In genomic region chr18:3384664-3385189, GRCh38 we compare ENCODE assay signal across 1 cellular context.
TF ChIP-seq lines count a peak whose summit lies in the region.

No MANE protein-coding gene starts in this region.

TF ChIP-seq in K562, 482 proteins besides CTCF, POLR2A, EP300 and RAD21 (continued from another document):
- TF ChIP-seq ZNF23 (CRISPR knock-in tag; IDR thresholded peaks at IDR 0.05) = no peak
- TF ChIP-seq, protein P1, sequence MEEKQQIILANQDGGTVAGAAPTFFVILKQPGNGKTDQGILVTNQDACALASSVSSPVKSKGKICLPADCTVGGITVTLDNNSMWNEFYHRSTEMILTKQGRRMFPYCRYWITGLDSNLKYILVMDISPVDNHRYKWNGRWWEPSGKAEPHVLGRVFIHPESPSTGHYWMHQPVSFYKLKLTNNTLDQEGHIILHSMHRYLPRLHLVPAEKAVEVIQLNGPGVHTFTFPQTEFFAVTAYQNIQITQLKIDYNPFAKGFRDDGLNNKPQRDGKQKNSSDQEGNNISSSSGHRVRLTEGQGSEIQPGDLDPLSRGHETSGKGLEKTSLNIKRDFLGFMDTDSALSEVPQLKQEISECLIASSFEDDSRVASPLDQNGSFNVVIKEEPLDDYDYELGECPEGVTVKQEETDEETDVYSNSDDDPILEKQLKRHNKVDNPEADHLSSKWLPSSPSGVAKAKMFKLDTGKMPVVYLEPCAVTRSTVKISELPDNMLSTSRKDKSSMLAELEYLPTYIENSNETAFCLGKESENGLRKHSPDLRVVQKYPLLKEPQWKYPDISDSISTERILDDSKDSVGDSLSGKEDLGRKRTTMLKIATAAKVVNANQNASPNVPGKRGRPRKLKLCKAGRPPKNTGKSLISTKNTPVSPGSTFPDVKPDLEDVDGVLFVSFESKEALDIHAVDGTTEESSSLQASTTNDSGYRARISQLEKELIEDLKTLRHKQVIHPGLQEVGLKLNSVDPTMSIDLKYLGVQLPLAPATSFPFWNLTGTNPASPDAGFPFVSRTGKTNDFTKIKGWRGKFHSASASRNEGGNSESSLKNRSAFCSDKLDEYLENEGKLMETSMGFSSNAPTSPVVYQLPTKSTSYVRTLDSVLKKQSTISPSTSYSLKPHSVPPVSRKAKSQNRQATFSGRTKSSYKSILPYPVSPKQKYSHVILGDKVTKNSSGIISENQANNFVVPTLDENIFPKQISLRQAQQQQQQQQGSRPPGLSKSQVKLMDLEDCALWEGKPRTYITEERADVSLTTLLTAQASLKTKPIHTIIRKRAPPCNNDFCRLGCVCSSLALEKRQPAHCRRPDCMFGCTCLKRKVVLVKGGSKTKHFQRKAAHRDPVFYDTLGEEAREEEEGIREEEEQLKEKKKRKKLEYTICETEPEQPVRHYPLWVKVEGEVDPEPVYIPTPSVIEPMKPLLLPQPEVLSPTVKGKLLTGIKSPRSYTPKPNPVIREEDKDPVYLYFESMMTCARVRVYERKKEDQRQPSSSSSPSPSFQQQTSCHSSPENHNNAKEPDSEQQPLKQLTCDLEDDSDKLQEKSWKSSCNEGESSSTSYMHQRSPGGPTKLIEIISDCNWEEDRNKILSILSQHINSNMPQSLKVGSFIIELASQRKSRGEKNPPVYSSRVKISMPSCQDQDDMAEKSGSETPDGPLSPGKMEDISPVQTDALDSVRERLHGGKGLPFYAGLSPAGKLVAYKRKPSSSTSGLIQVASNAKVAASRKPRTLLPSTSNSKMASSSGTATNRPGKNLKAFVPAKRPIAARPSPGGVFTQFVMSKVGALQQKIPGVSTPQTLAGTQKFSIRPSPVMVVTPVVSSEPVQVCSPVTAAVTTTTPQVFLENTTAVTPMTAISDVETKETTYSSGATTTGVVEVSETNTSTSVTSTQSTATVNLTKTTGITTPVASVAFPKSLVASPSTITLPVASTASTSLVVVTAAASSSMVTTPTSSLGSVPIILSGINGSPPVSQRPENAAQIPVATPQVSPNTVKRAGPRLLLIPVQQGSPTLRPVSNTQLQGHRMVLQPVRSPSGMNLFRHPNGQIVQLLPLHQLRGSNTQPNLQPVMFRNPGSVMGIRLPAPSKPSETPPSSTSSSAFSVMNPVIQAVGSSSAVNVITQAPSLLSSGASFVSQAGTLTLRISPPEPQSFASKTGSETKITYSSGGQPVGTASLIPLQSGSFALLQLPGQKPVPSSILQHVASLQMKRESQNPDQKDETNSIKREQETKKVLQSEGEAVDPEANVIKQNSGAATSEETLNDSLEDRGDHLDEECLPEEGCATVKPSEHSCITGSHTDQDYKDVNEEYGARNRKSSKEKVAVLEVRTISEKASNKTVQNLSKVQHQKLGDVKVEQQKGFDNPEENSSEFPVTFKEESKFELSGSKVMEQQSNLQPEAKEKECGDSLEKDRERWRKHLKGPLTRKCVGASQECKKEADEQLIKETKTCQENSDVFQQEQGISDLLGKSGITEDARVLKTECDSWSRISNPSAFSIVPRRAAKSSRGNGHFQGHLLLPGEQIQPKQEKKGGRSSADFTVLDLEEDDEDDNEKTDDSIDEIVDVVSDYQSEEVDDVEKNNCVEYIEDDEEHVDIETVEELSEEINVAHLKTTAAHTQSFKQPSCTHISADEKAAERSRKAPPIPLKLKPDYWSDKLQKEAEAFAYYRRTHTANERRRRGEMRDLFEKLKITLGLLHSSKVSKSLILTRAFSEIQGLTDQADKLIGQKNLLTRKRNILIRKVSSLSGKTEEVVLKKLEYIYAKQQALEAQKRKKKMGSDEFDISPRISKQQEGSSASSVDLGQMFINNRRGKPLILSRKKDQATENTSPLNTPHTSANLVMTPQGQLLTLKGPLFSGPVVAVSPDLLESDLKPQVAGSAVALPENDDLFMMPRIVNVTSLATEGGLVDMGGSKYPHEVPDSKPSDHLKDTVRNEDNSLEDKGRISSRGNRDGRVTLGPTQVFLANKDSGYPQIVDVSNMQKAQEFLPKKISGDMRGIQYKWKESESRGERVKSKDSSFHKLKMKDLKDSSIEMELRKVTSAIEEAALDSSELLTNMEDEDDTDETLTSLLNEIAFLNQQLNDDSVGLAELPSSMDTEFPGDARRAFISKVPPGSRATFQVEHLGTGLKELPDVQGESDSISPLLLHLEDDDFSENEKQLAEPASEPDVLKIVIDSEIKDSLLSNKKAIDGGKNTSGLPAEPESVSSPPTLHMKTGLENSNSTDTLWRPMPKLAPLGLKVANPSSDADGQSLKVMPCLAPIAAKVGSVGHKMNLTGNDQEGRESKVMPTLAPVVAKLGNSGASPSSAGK (IDR thresholded peaks at IDR 0.05) = 0 out of 2 replicates have a peak, but pooled peaks have one; percentile 41
- TF ChIP-seq ARID2 (IDR thresholded peaks at IDR 0.05) = no peak
- TF ChIP-seq, protein P2, sequence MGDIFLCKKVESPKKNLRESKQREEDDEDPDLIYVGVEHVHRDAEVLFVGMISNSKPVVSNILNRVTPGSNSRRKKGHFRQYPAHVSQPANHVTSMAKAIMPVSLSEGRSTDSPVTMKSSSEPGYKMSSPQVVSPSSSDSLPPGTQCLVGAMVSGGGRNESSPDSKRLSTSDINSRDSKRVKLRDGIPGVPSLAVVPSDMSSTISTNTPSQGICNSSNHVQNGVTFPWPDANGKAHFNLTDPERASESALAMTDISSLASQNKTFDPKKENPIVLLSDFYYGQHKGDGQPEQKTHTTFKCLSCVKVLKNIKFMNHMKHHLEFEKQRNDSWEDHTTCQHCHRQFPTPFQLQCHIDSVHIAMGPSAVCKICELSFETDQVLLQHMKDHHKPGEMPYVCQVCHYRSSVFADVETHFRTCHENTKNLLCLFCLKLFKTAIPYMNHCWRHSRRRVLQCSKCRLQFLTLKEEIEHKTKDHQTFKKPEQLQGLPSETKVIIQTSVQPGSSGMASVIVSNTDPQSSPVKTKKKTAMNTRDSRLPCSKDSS (IDR thresholded peaks at IDR 0.05; ENCODE audit: low read depth, partially characterized antibody) = no peak
- TF ChIP-seq, protein P3, sequence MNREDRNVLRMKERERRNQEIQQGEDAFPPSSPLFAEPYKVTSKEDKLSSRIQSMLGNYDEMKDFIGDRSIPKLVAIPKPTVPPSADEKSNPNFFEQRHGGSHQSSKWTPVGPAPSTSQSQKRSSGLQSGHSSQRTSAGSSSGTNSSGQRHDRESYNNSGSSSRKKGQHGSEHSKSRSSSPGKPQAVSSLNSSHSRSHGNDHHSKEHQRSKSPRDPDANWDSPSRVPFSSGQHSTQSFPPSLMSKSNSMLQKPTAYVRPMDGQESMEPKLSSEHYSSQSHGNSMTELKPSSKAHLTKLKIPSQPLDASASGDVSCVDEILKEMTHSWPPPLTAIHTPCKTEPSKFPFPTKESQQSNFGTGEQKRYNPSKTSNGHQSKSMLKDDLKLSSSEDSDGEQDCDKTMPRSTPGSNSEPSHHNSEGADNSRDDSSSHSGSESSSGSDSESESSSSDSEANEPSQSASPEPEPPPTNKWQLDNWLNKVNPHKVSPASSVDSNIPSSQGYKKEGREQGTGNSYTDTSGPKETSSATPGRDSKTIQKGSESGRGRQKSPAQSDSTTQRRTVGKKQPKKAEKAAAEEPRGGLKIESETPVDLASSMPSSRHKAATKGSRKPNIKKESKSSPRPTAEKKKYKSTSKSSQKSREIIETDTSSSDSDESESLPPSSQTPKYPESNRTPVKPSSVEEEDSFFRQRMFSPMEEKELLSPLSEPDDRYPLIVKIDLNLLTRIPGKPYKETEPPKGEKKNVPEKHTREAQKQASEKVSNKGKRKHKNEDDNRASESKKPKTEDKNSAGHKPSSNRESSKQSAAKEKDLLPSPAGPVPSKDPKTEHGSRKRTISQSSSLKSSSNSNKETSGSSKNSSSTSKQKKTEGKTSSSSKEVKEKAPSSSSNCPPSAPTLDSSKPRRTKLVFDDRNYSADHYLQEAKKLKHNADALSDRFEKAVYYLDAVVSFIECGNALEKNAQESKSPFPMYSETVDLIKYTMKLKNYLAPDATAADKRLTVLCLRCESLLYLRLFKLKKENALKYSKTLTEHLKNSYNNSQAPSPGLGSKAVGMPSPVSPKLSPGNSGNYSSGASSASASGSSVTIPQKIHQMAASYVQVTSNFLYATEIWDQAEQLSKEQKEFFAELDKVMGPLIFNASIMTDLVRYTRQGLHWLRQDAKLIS (CRISPR knock-in tag; IDR thresholded peaks at IDR 0.05) = no peak
- TF ChIP-seq MYNN (IDR thresholded peaks at IDR 0.05) = no peak
- TF ChIP-seq MYNN (CRISPR knock-in tag; IDR thresholded peaks at IDR 0.05) = no peak
- TF ChIP-seq ZHX1 (conservative IDR thresholded peaks at IDR 0.05; ENCODE audit: low read length) = no peak
- TF ChIP-seq MTF1 (CRISPR knock-in tag; IDR thresholded peaks at IDR 0.05; ENCODE audit: borderline replicate concordance) = no peak
- TF ChIP-seq YBX1 (IDR thresholded peaks at IDR 0.05) = no peak
- no peak for TF ChIP-seq ZSCAN32 (CRISPR knock-in tag; IDR thresholded peaks at IDR 0.05)
- no peak for TF ChIP-seq ZNF77 (CRISPR knock-in tag; IDR thresholded peaks at IDR 0.05)
